2 cellular contexts compared by ENCODE assay signal in the genomic region with DNA sequence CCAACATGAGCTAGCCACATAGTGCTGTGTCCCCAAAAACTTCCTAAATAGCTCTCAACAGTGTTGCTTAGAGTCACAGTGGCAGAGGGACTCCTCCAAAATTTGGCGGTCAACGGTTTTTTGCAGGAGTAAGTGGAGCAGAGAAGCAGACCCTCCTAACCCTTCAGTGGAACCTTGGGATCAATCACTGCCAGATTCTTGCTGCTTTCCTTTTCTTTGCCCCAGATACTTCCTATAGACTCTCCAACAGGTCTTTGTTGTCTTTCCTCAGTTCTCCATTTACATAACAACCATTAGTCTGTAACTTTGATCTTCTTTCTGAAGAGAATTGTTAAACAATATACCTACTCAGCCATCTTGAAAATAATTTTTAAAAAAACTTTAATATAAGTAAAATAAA.
TF ChIP-seq lines count a peak whose summit lies in the region.

No MANE protein-coding gene starts in this region.

TF ChIP-seq in GM23338, 12 proteins besides CTCF, POLR2A, EP300 and RAD21:
- TF ChIP-seq, protein P1, sequence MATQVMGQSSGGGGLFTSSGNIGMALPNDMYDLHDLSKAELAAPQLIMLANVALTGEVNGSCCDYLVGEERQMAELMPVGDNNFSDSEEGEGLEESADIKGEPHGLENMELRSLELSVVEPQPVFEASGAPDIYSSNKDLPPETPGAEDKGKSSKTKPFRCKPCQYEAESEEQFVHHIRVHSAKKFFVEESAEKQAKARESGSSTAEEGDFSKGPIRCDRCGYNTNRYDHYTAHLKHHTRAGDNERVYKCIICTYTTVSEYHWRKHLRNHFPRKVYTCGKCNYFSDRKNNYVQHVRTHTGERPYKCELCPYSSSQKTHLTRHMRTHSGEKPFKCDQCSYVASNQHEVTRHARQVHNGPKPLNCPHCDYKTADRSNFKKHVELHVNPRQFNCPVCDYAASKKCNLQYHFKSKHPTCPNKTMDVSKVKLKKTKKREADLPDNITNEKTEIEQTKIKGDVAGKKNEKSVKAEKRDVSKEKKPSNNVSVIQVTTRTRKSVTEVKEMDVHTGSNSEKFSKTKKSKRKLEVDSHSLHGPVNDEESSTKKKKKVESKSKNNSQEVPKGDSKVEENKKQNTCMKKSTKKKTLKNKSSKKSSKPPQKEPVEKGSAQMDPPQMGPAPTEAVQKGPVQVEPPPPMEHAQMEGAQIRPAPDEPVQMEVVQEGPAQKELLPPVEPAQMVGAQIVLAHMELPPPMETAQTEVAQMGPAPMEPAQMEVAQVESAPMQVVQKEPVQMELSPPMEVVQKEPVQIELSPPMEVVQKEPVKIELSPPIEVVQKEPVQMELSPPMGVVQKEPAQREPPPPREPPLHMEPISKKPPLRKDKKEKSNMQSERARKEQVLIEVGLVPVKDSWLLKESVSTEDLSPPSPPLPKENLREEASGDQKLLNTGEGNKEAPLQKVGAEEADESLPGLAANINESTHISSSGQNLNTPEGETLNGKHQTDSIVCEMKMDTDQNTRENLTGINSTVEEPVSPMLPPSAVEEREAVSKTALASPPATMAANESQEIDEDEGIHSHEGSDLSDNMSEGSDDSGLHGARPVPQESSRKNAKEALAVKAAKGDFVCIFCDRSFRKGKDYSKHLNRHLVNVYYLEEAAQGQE (IDR thresholded peaks at IDR 0.05; ENCODE audit: unreplicated experiment): no peak
- TF ChIP-seq NANOG (IDR thresholded peaks at IDR 0.05; ENCODE audit: borderline replicate concordance) (no peak), ZNF462 (CRISPR knock-in tag; IDR thresholded peaks at IDR 0.05) (peak; percentile 53; the same call in 1 of the 2 replicates)

TF ChIP-seq in H1, 55 proteins besides CTCF, POLR2A, EP300 and RAD21:
- no peak for TF ChIP-seq SIN3A (conservative IDR thresholded peaks at IDR 0.05 in 1 of 2, IDR thresholded peaks at IDR 0.05 in 1 of 2; ENCODE audit: low read depth in 1 of 2, low read length in 2 of 2)
- TF ChIP-seq BRCA1 (IDR thresholded peaks at IDR 0.05; ENCODE audit: low read depth, low read length): no peak
- no peak for TF ChIP-seq RXRA (IDR thresholded peaks at IDR 0.05; ENCODE audit: insufficient read depth, low read depth, low read length)
- no peak for TF ChIP-seq SP1 (IDR thresholded peaks at IDR 0.05; ENCODE audit: low read depth, low read length)
- no peak for TF ChIP-seq FOSL1 (IDR thresholded peaks at IDR 0.05; ENCODE audit: insufficient read depth, low read depth, low read length)
- no peak for TF ChIP-seq POLR2AphosphoS5 (IDR thresholded peaks at IDR 0.05; ENCODE audit: low read depth, low read length)
- no peak for TF ChIP-seq BCL11A (IDR thresholded peaks at IDR 0.05; ENCODE audit: low read depth in 2 of 2, low read length in 2 of 2)
- TF ChIP-seq SP4 (IDR thresholded peaks at IDR 0.05; ENCODE audit: low read length): no peak
- TF ChIP-seq E2F6 (IDR thresholded peaks at IDR 0.05): no peak
- no peak for TF ChIP-seq ATF2 (IDR thresholded peaks at IDR 0.05; ENCODE audit: low read length)
- no peak for TF ChIP-seq SIRT6 (IDR thresholded peaks at IDR 0.05; ENCODE audit: low read length)
- TF ChIP-seq GTF2F1 (IDR thresholded peaks at IDR 0.05; ENCODE audit: borderline replicate concordance, low read depth, low read length): no peak
- TF ChIP-seq CREB1 (IDR thresholded peaks at IDR 0.05): no peak
- TF ChIP-seq PHF8 (conservative IDR thresholded peaks at IDR 0.05; ENCODE audit: low read depth, low read length): no peak
- no peak for TF ChIP-seq ASH2L (IDR thresholded peaks at IDR 0.05; ENCODE audit: low read length)
